Comparison of ENCODE assay signal across 10 cellular contexts in genomic region chr2:6065713-6066112, GRCh38.
"Had no signal": no experiment of that assay in that cellular context is flagged by ENCODE, and none has a peak within 500 bp of the region (broad histone marks: within the 10 kb centered on the region; RNA-seq: fewer than 3 reads in every experiment).

No MANE protein-coding gene starts in this region.

- H3K27me3 Mint-ChIP-seq: IgD-negative memory B cell had no signal

- ATAC-seq: HCT116, HepG2 had no signal

- H3K36me3 ChIP-seq: HAP-1 had no signal

- H3K4me1 Mint-ChIP-seq: IgD-negative memory B cell had no signal

- H3K4me1 ChIP-seq: HAP-1 had no signal

- H3K9me3 ChIP-seq: HAP-1 had no signal

- DNase-seq: GM23248, GOT3, H7, HFFc6, KBM-7 had no signal

- H3K9ac ChIP-seq: GM23248 had no signal

- H3K4me3 Mint-ChIP-seq: HFFc6, IgD-negative memory B cell had no signal

- H3K27ac Mint-ChIP-seq: HFFc6, IgD-negative memory B cell had no signal

- H2AFZ ChIP-seq: GM23248 had no signal

- H3K27ac ChIP-seq: GM23248, HL-60 had no signal

- H3K4me3 ChIP-seq: GM23248, HAP-1 had no signal
